22 cellular contexts compared by ENCODE assay signal in the genomic region with DNA sequence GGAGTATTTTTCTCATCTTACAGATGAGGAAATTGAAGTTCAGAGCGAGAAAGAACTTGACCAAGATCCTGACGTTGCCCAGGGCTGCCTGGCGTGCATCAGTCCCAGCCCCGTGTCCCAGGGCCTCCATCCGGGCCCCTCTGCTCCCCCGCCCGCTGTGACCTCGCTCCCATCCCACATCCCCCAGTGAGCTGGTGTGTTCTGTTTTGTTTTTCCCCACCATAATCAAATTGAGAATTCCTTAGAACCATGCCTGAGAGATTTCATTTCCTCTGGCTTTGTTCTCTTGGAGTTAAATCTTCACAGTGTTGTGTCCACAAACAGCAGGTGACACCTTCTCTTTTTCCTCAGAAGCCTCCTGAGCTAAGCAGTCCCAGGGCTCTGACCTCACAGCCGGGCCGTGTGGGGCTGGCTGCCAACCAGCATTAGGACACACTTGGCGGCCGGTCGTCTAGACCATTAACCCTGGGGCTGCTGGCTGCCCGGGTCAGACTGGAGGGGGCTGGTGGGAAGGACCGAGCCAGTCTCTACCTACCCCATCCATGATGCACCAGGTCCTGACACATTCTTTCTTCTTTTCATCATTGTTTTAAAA. TPM values are rescaled to one million over a fixed set of nuclear protein-coding genes. Genes with fewer than 3 reads are reported as not detected.
DNase-seq lines count a peak whose midpoint lies in the region; ATAC-seq, FAIRE-seq and TF ChIP-seq lines count a peak whose summit lies in the region.
"Had no signal": no experiment of that assay in that cellular context is flagged by ENCODE, and none has a peak within 500 bp of the region (broad histone marks: within the 10 kb centered on the region; RNA-seq: fewer than 3 reads in every experiment).

No MANE protein-coding gene starts in this region.

- no peak overlapping the region for H3K4me3 Mint-ChIP-seq in nephron
- H3K4me3 Mint-ChIP-seq in CD4-positive, alpha-beta T cell = no peak overlapping the region
- H3K4me3 Mint-ChIP-seq: activated T-cell treated with anti-CD3 and anti-CD28 coated beads, Interleukin-2, amount 50 U/mL, for 24 hours; B cell; mesothelial cell of epicardium; stimulated activated effector memory CD8-positive, alpha-beta T cell treated with anti-CD3 and anti-CD28 coated beads, Interleukin-12 subunit alpha, Interleukin-12 subunit beta, amount 100 ng/mL, for 72 hours had no signal

- TF ChIP-seq CTCF in nephron (IDR thresholded peaks at IDR 0.05; ENCODE audit: unreplicated experiment in 3 of 3) = no peak
- TF ChIP-seq CTCF in CD4-positive, alpha-beta T cell (IDR thresholded peaks at IDR 0.05) = no peak
- TF ChIP-seq CTCF in dorsolateral prefrontal cortex (IDR thresholded peaks at IDR 0.05 in 54 of 56, conservative IDR thresholded peaks at IDR 0.05 in 2 of 56; ENCODE audit: low read depth in 1 of 56, partially characterized antibody in 56 of 56) = no peak

- H3K9me3 Mint-ChIP-seq in nephron = no peaks in the 10 kb centered on the region
- no peaks in the 10 kb centered on the region for H3K9me3 Mint-ChIP-seq in CD4-positive, alpha-beta T cell
- H3K9me3 Mint-ChIP-seq: activated T-cell treated with anti-CD3 and anti-CD28 coated beads, Interleukin-2, amount 50 U/mL, for 24 hours; mesothelial cell of epicardium; stimulated activated effector memory CD8-positive, alpha-beta T cell treated with anti-CD3 and anti-CD28 coated beads, Interleukin-12 subunit alpha, Interleukin-12 subunit beta, amount 100 ng/mL, for 72 hours had no signal

- no peak overlapping the region for H3K27ac ChIP-seq in CD4-positive, alpha-beta T cell (ENCODE audit: low read depth, low read length)
- peak overlapping the region in 4 of 59 donors; percentile 2 to 18 (median 11) for H3K27ac ChIP-seq in dorsolateral prefrontal cortex
- H3K27ac ChIP-seq: neutrophil, tibial nerve had no signal

- no peak overlapping the region for H3K4me3 ChIP-seq in dorsolateral prefrontal cortex
- H3K4me3 ChIP-seq: smooth muscle cell, tibial nerve had no signal

- intact Hi-C loops in CD4-positive, alpha-beta T cell (cut with DNase I, micrococcal nuclease) = no loop called here
- intact Hi-C loops in dorsolateral prefrontal cortex (cut with DNase I) = no loop called here

- H3K27me3 ChIP-seq in CD4-positive, alpha-beta T cell (ENCODE audit: control insufficient read depth, insufficient read depth, low read length) = no peaks in the 10 kb centered on the region
- H3K27me3 ChIP-seq in dorsolateral prefrontal cortex = no peaks in the 10 kb centered on the region
- H3K27me3 ChIP-seq: neutrophil, tibial nerve had no signal

- ATAC-seq in CD4-positive, alpha-beta T cell (ENCODE audit: poor library complexity) = no peak
- ATAC-seq: stimulated activated effector memory CD8-positive, alpha-beta T cell treated with anti-CD3 and anti-CD28 coated beads, Interleukin-12 subunit alpha, Interleukin-12 subunit beta, amount 100 ng/mL, for 72 hours had no signal

- H3K27ac Mint-ChIP-seq in nephron = peak overlapping the region; percentile 0 to 25 (median 20)
- no peak overlapping the region for H3K27ac Mint-ChIP-seq in CD4-positive, alpha-beta T cell
- H3K27ac Mint-ChIP-seq: activated T-cell treated with anti-CD3 and anti-CD28 coated beads, Interleukin-2, amount 50 U/mL, for 24 hours; B cell; mesothelial cell of epicardium had no signal

- H3K36me3 Mint-ChIP-seq in nephron (ENCODE audit: low read depth) = peaks cover 8% of the 10 kb centered on the region
- peaks cover 93% of the 10 kb centered on the region for H3K36me3 Mint-ChIP-seq in CD4-positive, alpha-beta T cell (ENCODE audit: low read depth)

- TF ChIP-seq POLR2A in H54 (IDR thresholded peaks at IDR 0.05; ENCODE audit: low read depth, low read length) = no peak

- POLR2A ChIA-PET in CD4-positive, alpha-beta T cell (lab: Charles Lee) = no interaction called here

- FAIRE-seq in H54 (lab: Jason Lieb, UNC) = no peak
- FAIRE-seq: endometrium, frontal cortex had no signal

- H3K27me3 Mint-ChIP-seq in nephron (ENCODE audit: low read depth) = no peaks in the 10 kb centered on the region
- H3K27me3 Mint-ChIP-seq in CD4-positive, alpha-beta T cell = no peaks in the 10 kb centered on the region
- H3K27me3 Mint-ChIP-seq: activated T-cell treated with anti-CD3 and anti-CD28 coated beads, Interleukin-2, amount 50 U/mL, for 24 hours; B cell had no signal

- H3K4me1 Mint-ChIP-seq in nephron = peaks cover 13% of the 10 kb centered on the region
- no peaks in the 10 kb centered on the region for H3K4me1 Mint-ChIP-seq in CD4-positive, alpha-beta T cell (ENCODE audit: low read depth)
- H3K4me1 Mint-ChIP-seq: mesothelial cell of epicardium had no signal

- H3K9me3 ChIP-seq in CD4-positive, alpha-beta T cell (ENCODE audit: control insufficient read depth, low read length) = no peaks in the 10 kb centered on the region
- H3K9me3 ChIP-seq: neutrophil, tibial nerve had no signal

- DNase-seq in AG20443 (ENCODE audit: low spot score) (peak; percentile 58), amniotic epithelial cell (ENCODE audit: low read depth) (peak; percentile 40), globus pallidus (ENCODE audit: low spot score) (peak; percentile 41), T-helper 9 cell (no peak), H54 (ENCODE audit: insufficient read length, low spot score) (no peak), dorsolateral prefrontal cortex (no peak)
- DNase-seq in CD4-positive, alpha-beta T cell = no peak
- DNase-seq: activated CD4-positive, alpha-beta T cell treated with anti-CD3 and anti-CD28 coated beads, Interleukin-2, amount 50 U/mL, for 1 hour; activated naive CD4-positive, alpha-beta T cell treated with anti-CD3 and anti-CD28 coated beads, Interleukin-2, amount 50 U/mL, for 16 hours; activated T-cell treated with anti-CD3 and anti-CD28 coated beads, Interleukin-2, amount 50 U/mL, for 24 hours; H7; NCI-H1694; NCI-H446 had no signal

- CTCF ChIA-PET in CD4-positive, alpha-beta T cell (lab: Charles Lee) = no interaction called here

RNA-seq across cellular contexts. Expression of gene PFKP, which starts 44.4 kb away (rescaled TPM):
- 10 to 100 TPM; 32.2 to 38.9 TPM for total RNA-seq in CD4-positive, alpha-beta T cell
- 100 to 1,000 TPM; 129 to 619 (median 286) TPM for total RNA-seq in dorsolateral prefrontal cortex

Comparison
In these comparisons a context has a peak if more than half of its experiments do, and no peak if none do; other contexts are left out.
1. DNase-seq: peak in AG20443 (single experiment), amniotic epithelial cell (single experiment) and globus pallidus (single experiment); none in T-helper 9 cell (single experiment), H54 (single experiment), CD4-positive, alpha-beta T cell (0 of 10) and dorsolateral prefrontal cortex (0 of 10).